In the genomic region with DNA sequence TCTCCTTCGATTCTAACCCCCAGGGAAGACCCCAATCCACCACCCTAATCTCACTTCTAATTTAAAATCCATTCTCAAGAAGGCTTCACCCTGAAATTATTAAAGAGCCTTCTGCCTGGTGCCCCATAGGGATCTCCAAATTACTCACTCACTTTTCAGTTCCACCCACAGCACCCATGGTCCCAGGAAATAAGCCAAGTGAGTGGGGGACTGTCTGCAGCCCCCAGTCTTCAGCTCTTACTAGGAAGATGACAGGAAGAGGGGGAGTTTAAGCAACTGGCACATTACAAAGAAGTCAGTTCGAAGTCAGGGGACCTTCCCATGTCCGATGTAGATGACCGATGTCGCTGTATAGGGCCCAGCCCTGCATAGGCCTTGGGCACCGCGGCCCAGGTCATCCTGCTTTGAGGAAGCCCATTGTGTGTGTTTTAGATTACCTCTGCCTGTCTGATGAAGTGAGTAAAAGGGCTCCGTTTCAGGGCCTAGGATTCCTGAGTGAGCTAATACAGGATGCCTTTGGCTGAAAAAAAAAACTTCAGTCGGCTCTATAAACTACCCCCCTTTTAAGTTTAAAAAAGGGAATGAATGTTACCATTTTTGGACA, we compare ENCODE assay signal across 8 cellular contexts. TPM values are rescaled to one million over a fixed set of nuclear protein-coding genes. Genes with fewer than 3 reads are reported as not detected.
A peak's percentile ranks its signal among the peaks of the same experiment; 100 is the strongest.
DNase-seq lines count a peak whose midpoint lies in the region; ATAC-seq, FAIRE-seq and TF ChIP-seq lines count a peak whose summit lies in the region.

No MANE protein-coding gene starts in this region.

- WGBS in psoas muscle, 3 donors, result 46 to 53% (median 51%) methylated on average over 9 of the region's 9 CpGs

- H3K27ac ChIP-seq in fibroblast of lung (ENCODE audit: insufficient read depth, low read length) (peak overlapping the region; percentile 97), psoas muscle (peak overlapping the region; percentile 82)

- no peak for DNase-seq in GM19239 (ENCODE audit: insufficient read length, low spot score)
- no peak for DNase-seq in T-cell
- DNase-seq in fibroblast of lung (ENCODE audit: low read depth in 2 of 2), result no peak
- no peak for DNase-seq in psoas muscle
- DNase-seq in GM19240 (ENCODE audit: insufficient read length, low spot score), result no peak
- no peak for DNase-seq in GM12892 (ENCODE audit: insufficient read length)
- DNase-seq in GM19238 (ENCODE audit: insufficient read length, low spot score), result no peak

- CTCF ChIA-PET in T-cell (lab: Charles Lee), result interaction anchor here (0.8 to 1.5 kb wide), 4 partner anchors 49 to 76 kb away, joined by 3 to 7 read pairs (median 4); no protein-coding TSS in a partner anchor

- H3K27me3 Mint-ChIP-seq in T-cell, result peaks cover 0 to 2% of the 10 kb centered on the region in 2 donors

- no peak overlapping the region for H2AFZ ChIP-seq in fibroblast of lung (ENCODE audit: low read length)

- intact Hi-C loops in psoas muscle (cut with DNase I), result loop anchor here in 1 of 2 donors (10.0 kb wide), 1 partner anchor 62 kb away; no protein-coding TSS in a partner anchor

- peak; percentile 37 for FAIRE-seq in GM19239 (lab: Jason Lieb, UNC)
- FAIRE-seq in GM12892 (lab: Jason Lieb, UNC), result no peak

- peaks cover 27% of the 10 kb centered on the region for H3K36me3 Mint-ChIP-seq in T-cell

- peak overlapping the region; percentile 96 for H3K9ac ChIP-seq in fibroblast of lung (ENCODE audit: insufficient read depth, low read length)

- H3K79me2 ChIP-seq in fibroblast of lung (ENCODE audit: control insufficient read depth, insufficient read depth, low read length), result peaks cover 68% of the 10 kb centered on the region

- peak overlapping the region; percentile 74 to 98 (median 88) for H3K4me3 ChIP-seq in fibroblast of lung (replicated peaks in 1 of 4; ENCODE audit: control extremely low read depth in 1 of 4, insufficient read depth in 1 of 4, low read depth in 3 of 4, low read length in 4 of 4)
- peak overlapping the region; percentile 89 for H3K4me3 ChIP-seq in psoas muscle

- peaks cover 54 to 69% (median 63%) of the 10 kb centered on the region in 3 donors for H3K4me1 Mint-ChIP-seq in T-cell

- H3K4me1 ChIP-seq in fibroblast of lung (ENCODE audit: control insufficient read depth, extremely low read depth, insufficient read depth, low read length) (peaks cover 51% of the 10 kb centered on the region), psoas muscle (peaks cover 6% of the 10 kb centered on the region)

- peak overlapping the region; percentile 100 for H3K4me2 ChIP-seq in fibroblast of lung (ENCODE audit: extremely low read depth, insufficient read depth, low read length)

- H3K27me3 ChIP-seq in fibroblast of lung (ENCODE audit: control insufficient read depth, insufficient read depth, low read length) (no peaks in the 10 kb centered on the region), psoas muscle (ENCODE audit: insufficient read depth in 3 of 3, low read length in 2 of 3) (no peaks in the 10 kb centered on the region)

- TF ChIP-seq CTCF in fibroblast of lung (conservative IDR thresholded peaks at IDR 0.05 in 1 of 2, IDR thresholded peaks at IDR 0.05 in 1 of 2; ENCODE audit: low read depth in 1 of 2, low read length in 2 of 2) (no peak), psoas muscle (IDR thresholded peaks at IDR 0.05) (no peak)

- no peak for TF ChIP-seq POLR2A in GM12892 (IDR thresholded peaks at IDR 0.05; ENCODE audit: low read depth, low read length)

- peaks cover 0 to 4% (median 0%) of the 10 kb centered on the region in 3 donors for H3K9me3 Mint-ChIP-seq in T-cell

- no peaks in the 10 kb centered on the region for H4K20me1 ChIP-seq in fibroblast of lung (ENCODE audit: control insufficient read depth, extremely low read depth, insufficient read depth, low read length)

- peaks cover 18% of the 10 kb centered on the region for H3K36me3 ChIP-seq in fibroblast of lung (ENCODE audit: control insufficient read depth, insufficient read depth, low read length)
- H3K36me3 ChIP-seq in psoas muscle (ENCODE audit: insufficient read depth in 1 of 2, low read depth in 1 of 2), result no peaks in the 10 kb centered on the region

- H3K27ac Mint-ChIP-seq in T-cell, result peak overlapping the region; percentile 99

- POLR2A ChIA-PET in T-cell (lab: Charles Lee), result no interaction called here

- peak overlapping the region; percentile 83 to 93 (median 84) for H3K4me3 Mint-ChIP-seq in T-cell

- ATAC-seq in T-cell (replicated peaks in 1 of 4) (peak in 3 of 4 experiments; percentile 1 to 10 (median 4)), psoas muscle (no peak), HG03108 (IDR thresholded peaks at IDR 0.05; ENCODE audit: unreplicated experiment) (no peak)

- H3K9me3 ChIP-seq in fibroblast of lung (ENCODE audit: control insufficient read depth, insufficient read depth, low read depth, low read length) (no peaks in the 10 kb centered on the region), psoas muscle (no peaks in the 10 kb centered on the region)

RNA-seq across cellular contexts. Expression of gene ACTN1, which starts 1.9 kb away (rescaled TPM):
- total RNA-seq in T-cell (100 to 1,000 TPM in 4 of 5 donors, 10 to 100 TPM in 1; 84.8 to 219 (median 122) TPM), fibroblast of lung (178 and 254 TPM in 2 replicates), psoas muscle (10 to 100 TPM; 10.9 to 23.7 (median 16.0) TPM)
- polyA plus RNA-seq in fibroblast of lung (578 and 729 TPM in 2 replicates), psoas muscle (1 to 10 TPM; 5.8 to 9.1 (median 6.2) TPM)
- polyA plus RNA-seq in fibroblast of lung (2012), result 491 and 638 TPM in 2 replicates
- 1,123 and 1,490 TPM in 2 replicates for polyA minus RNA-seq in fibroblast of lung (ENCODE audit: low replicate concordance)
- polyA plus RNA-seq in GM12892 (2012; ENCODE audit: missing spikeins), result 0.40 TPM

Comparison
In these comparisons a context has a peak if more than half of its experiments do, and no peak if none do; other contexts are left out.
1. ATAC-seq: peak in T-cell (3 of 4); none in psoas muscle (0 of 4) and HG03108 (single experiment).